ENCODE assay signal across 30 cellular contexts in genomic region chr2:123363826-123364225, GRCh38.
"Had no signal": no experiment of that assay in that cellular context is flagged by ENCODE, and none has a peak within 500 bp of the region (broad histone marks: within the 10 kb centered on the region; RNA-seq: fewer than 3 reads in every experiment).

No MANE protein-coding gene starts in this region.

- H3K36me3 ChIP-seq: neutrophil, pancreas, right lobe of liver, sigmoid colon, stomach, suprapubic skin, tibial artery, transverse colon, upper lobe of right lung, uterus had no signal

- H3K4me3 ChIP-seq: pancreas, psoas muscle, right lobe of liver, sigmoid colon, stomach, suprapubic skin, testis, tibial artery, transverse colon, upper lobe of right lung, uterus had no signal

- H3K27me3 ChIP-seq: neutrophil, pancreas, right lobe of liver, sigmoid colon, stomach, suprapubic skin, testis, tibial artery, transverse colon, upper lobe of right lung, uterus had no signal

- H3K4me1 Mint-ChIP-seq: naive thymus-derived CD8-positive, alpha-beta T cell; stimulated activated effector memory CD8-positive, alpha-beta T cell treated with anti-CD3 and anti-CD28 coated beads, Interleukin-12 subunit alpha, Interleukin-12 subunit beta, amount 100 ng/mL, for 72 hours; stimulated activated naive B cell treated with anti-CD40 and anti-IgM and Interleukin-4, amounts not matched to agents 10 μg/mL and 1 μg/mL and 100 μg/mL, for 72 hours had no signal

- H3K4me1 ChIP-seq: pancreas, psoas muscle, right lobe of liver, sigmoid colon, stomach, suprapubic skin, testis, tibial artery, transverse colon, upper lobe of right lung, uterus had no signal

- H3K9me3 Mint-ChIP-seq: type B pancreatic cell had no signal

- H3K36me3 Mint-ChIP-seq: stimulated activated effector memory CD8-positive, alpha-beta T cell treated with anti-CD3 and anti-CD28 coated beads, Interleukin-12 subunit alpha, Interleukin-12 subunit beta, amount 100 ng/mL, for 72 hours; stimulated activated naive B cell treated with anti-CD40 and anti-IgM and Interleukin-4, amounts not matched to agents 10 μg/mL and 1 μg/mL and 100 μg/mL, for 72 hours; type B pancreatic cell had no signal

- H3K9me3 ChIP-seq: neutrophil, pancreas, psoas muscle, right lobe of liver, sigmoid colon, suprapubic skin, testis, transverse colon, upper lobe of right lung, uterus had no signal

- H3K4me3 Mint-ChIP-seq: naive thymus-derived CD8-positive, alpha-beta T cell; natural killer cell treated with Interleukin-12 subunit alpha and Interleukin-12 subunit beta and Interleukin-15 and Interleukin-18, amount 100 ng/mL, for 72 hours; nephron progenitor cell; neural crest cell; stimulated activated effector memory CD8-positive, alpha-beta T cell treated with anti-CD3 and anti-CD28 coated beads, Interleukin-12 subunit alpha, Interleukin-12 subunit beta, amount 100 ng/mL, for 72 hours; stimulated activated naive B cell treated with anti-CD40 and anti-IgM and Interleukin-4, amounts not matched to agents 10 μg/mL and 1 μg/mL and 100 μg/mL, for 72 hours; stimulated activated naive CD8-positive, alpha-beta T cell treated with anti-CD3 and anti-CD28 coated beads, Interleukin-15, Interleukin-2, amounts not matched to agents 100 ng/mL and 50 ng/mL, for 24 hours; type B pancreatic cell had no signal

- H3K27me3 Mint-ChIP-seq: naive thymus-derived CD8-positive, alpha-beta T cell; natural killer cell treated with Interleukin-12 subunit alpha and Interleukin-12 subunit beta and Interleukin-15 and Interleukin-18, amount 100 ng/mL, for 72 hours; progenitor cell of endocrine pancreas; stimulated activated naive B cell treated with anti-CD40 and anti-IgM and Interleukin-4, amounts not matched to agents 10 μg/mL and 1 μg/mL and 100 μg/mL, for 72 hours; stimulated activated naive CD8-positive, alpha-beta T cell treated with anti-CD3 and anti-CD28 coated beads, Interleukin-15, Interleukin-2, amounts not matched to agents 100 ng/mL and 50 ng/mL, for 24 hours; type B pancreatic cell had no signal

- FAIRE-seq: pancreas, small intestine had no signal

- H3K27ac Mint-ChIP-seq: naive thymus-derived CD8-positive, alpha-beta T cell; natural killer cell treated with Interleukin-12 subunit alpha and Interleukin-12 subunit beta and Interleukin-15 and Interleukin-18, amount 100 ng/mL, for 72 hours; progenitor cell of endocrine pancreas; stimulated activated effector memory CD8-positive, alpha-beta T cell treated with anti-CD3 and anti-CD28 coated beads, Interleukin-12 subunit alpha, Interleukin-12 subunit beta, amount 100 ng/mL, for 72 hours; stimulated activated naive B cell treated with anti-CD40 and anti-IgM and Interleukin-4, amounts not matched to agents 10 μg/mL and 1 μg/mL and 100 μg/mL, for 72 hours; stimulated activated naive CD8-positive, alpha-beta T cell treated with anti-CD3 and anti-CD28 coated beads, Interleukin-15, Interleukin-2, amounts not matched to agents 100 ng/mL and 50 ng/mL, for 24 hours; type B pancreatic cell had no signal

- H3K27ac ChIP-seq: neutrophil, pancreas, psoas muscle, right lobe of liver, sigmoid colon, stomach, suprapubic skin, testis, tibial artery, transverse colon, upper lobe of right lung, uterus had no signal

- DNase-seq: naive thymus-derived CD8-positive, alpha-beta T cell; nucleus accumbens; pancreas; psoas muscle; right cardiac atrium; right lobe of liver; sigmoid colon; small intestine; stimulated activated CD4-positive, alpha-beta T cell treated with anti-CD3 and anti-CD28 coated beads, Interleukin-15, amount 100 ng/mL, for 24 hours; stimulated activated CD4-positive, alpha-beta T cell treated with anti-CD3 and anti-CD28 coated beads, Interleukin-2, amount 100 ng/mL, for 24 hours; stimulated activated CD4-positive, alpha-beta T cell treated with anti-CD3 and anti-CD28 coated beads, Interleukin-2, amount 100 ng/mL, for 48 hours; stimulated activated CD4-positive, alpha-beta T cell treated with anti-CD3 and anti-CD28 coated beads, Interleukin-4, amount 100 ng/mL, for 24 hours; stimulated activated naive B cell treated with anti-CD40 and anti-IgM and Interleukin-4, amounts not matched to agents 10 μg/mL and 1 μg/mL and 100 μg/mL, for 72 hours; stimulated activated naive CD4-positive, alpha-beta T cell treated with Interleukin-2 at 50 U/mL for 16 hours; stomach; substantia nigra; testis; tibial artery; transverse colon; upper lobe of right lung; uterus had no signal
